Comparison of ENCODE assay signal across 8 cellular contexts in genomic region chr2:200376422-200377142, GRCh38.
A peak's percentile ranks its signal among the peaks of the same experiment; 100 is the strongest.
DNase-seq lines count a peak whose midpoint lies in the region; ATAC-seq and TF ChIP-seq lines count a peak whose summit lies in the region.

No MANE protein-coding gene starts in this region.

- peaks cover 54% of the 10 kb centered on the region for H3K4me1 ChIP-seq in CD4-positive, alpha-beta memory T cell (ENCODE audit: insufficient read depth, low read length)
- H3K4me1 ChIP-seq in ascending aorta (peaks cover 0 to 53% of the 10 kb centered on the region in 2 donors), muscle layer of duodenum (ENCODE audit: control insufficient read depth in 1 of 2, insufficient read depth in 2 of 2, low read length in 2 of 2) (peaks cover 30 to 33% of the 10 kb centered on the region in 2 donors), uterus (peaks cover 4 to 7% of the 10 kb centered on the region in 2 donors)

- no peaks in the 10 kb centered on the region for H3K36me3 ChIP-seq in CD4-positive, alpha-beta memory T cell (ENCODE audit: insufficient read depth, low read length)
- H3K36me3 ChIP-seq in ascending aorta (no peaks in the 10 kb centered on the region), muscle layer of duodenum (ENCODE audit: control insufficient read depth in 1 of 2, insufficient read depth in 2 of 2, low read length in 2 of 2) (no peaks in the 10 kb centered on the region), uterus (no peaks in the 10 kb centered on the region)

- no peak for ATAC-seq in GM21360 (IDR thresholded peaks at IDR 0.05; ENCODE audit: unreplicated experiment)
- no peak for ATAC-seq in HG02623 (IDR thresholded peaks at IDR 0.05; ENCODE audit: unreplicated experiment)

- CTCF ChIA-PET in CD4-positive, alpha-beta memory T cell (lab: Charles Lee; ENCODE audit: partially characterized antibody), result interaction anchor here (1.1 to 3.2 kb wide), 5 partner anchors 10 to 396 kb away, joined by 3 to 11 read pairs (median 3); no protein-coding TSS in a partner anchor

- peak in 4 of 5 donors; percentile 23 to 28 (median 26) for DNase-seq in CD4-positive, alpha-beta memory T cell
- DNase-seq in HFFc6, result no peak
- no peak for DNase-seq in ascending aorta (ENCODE audit: low spot score in 2 of 2)
- DNase-seq in NOMO-1 treated with DMSO at 0.1 percent for 48 hours (lab: John Stamatoyannopoulos, UW; ENCODE audit: unreplicated experiment), result no peak
- DNase-seq in uterus, result no peak

- H3K27ac ChIP-seq in CD4-positive, alpha-beta memory T cell (ENCODE audit: low read depth, low read length), result no peak overlapping the region
- peak overlapping the region; percentile 73 to 81 for H3K27ac ChIP-seq in ascending aorta
- peak overlapping the region; percentile 79 for H3K27ac ChIP-seq in muscle layer of duodenum (ENCODE audit: low read length)
- H3K27ac ChIP-seq in uterus, result peak overlapping the region in 1 of 2 donors; percentile 6

- peaks cover 30 to 74% (median 56%) of the 10 kb centered on the region in 4 donors for H3K4me1 Mint-ChIP-seq in CD4-positive, alpha-beta memory T cell
- H3K4me1 Mint-ChIP-seq in HFFc6 (ENCODE audit: low read depth), result peaks cover 91% of the 10 kb centered on the region

- intact Hi-C loops in CD4-positive, alpha-beta memory T cell (cut with micrococcal nuclease), result loop anchor here (10.0 kb wide), 1 partner anchor 1658 kb away; the partner anchor contains the start of gene FZD7
- intact Hi-C loops in ascending aorta (cut with DNase I) (no loop called here), uterus (cut with DNase I; ENCODE audit: low total_unique reads) (no loop called here)

- H3K9me3 Mint-ChIP-seq in CD4-positive, alpha-beta memory T cell, result no peaks in the 10 kb centered on the region
- no peaks in the 10 kb centered on the region for H3K9me3 Mint-ChIP-seq in HFFc6

- TF ChIP-seq POLR2A in uterus (IDR thresholded peaks at IDR 0.05), result no peak

- no peaks in the 10 kb centered on the region for H3K9me3 ChIP-seq in CD4-positive, alpha-beta memory T cell (ENCODE audit: control insufficient read depth in 1 of 2, low read length in 2 of 2)
- H3K9me3 ChIP-seq in ascending aorta (no peaks in the 10 kb centered on the region), muscle layer of duodenum (ENCODE audit: control insufficient read depth in 1 of 2, low read length in 2 of 2) (no peaks in the 10 kb centered on the region), uterus (no peaks in the 10 kb centered on the region)

- peak overlapping the region in 4 of 8 donors; percentile 17 to 63 (median 26) for H3K4me3 Mint-ChIP-seq in CD4-positive, alpha-beta memory T cell
- no peak overlapping the region for H3K4me3 Mint-ChIP-seq in HFFc6

- H3K36me3 Mint-ChIP-seq in CD4-positive, alpha-beta memory T cell, result no peaks in the 10 kb centered on the region
- H3K36me3 Mint-ChIP-seq in HFFc6 (ENCODE audit: low read depth), result peaks cover 23% of the 10 kb centered on the region

- POLR2A ChIA-PET in CD4-positive, alpha-beta memory T cell (lab: Charles Lee; ENCODE audit: partially characterized antibody), result interaction anchor here (6.2 kb wide), 1 partner anchor 91 kb away, joined by 39 read pairs; no protein-coding TSS in a partner anchor

- H3K27me3 Mint-ChIP-seq in CD4-positive, alpha-beta memory T cell, result no peaks in the 10 kb centered on the region
- H3K27me3 Mint-ChIP-seq in HFFc6 (ENCODE audit: insufficient read depth), result peaks cover 2% of the 10 kb centered on the region; the same call in 1 of the 2 replicates

- TF ChIP-seq CTCF in HFFc6 (IDR thresholded peaks at IDR 0.05) (no peak), ascending aorta (IDR thresholded peaks at IDR 0.05) (no peak), uterus (IDR thresholded peaks at IDR 0.05) (no peak)

- peak overlapping the region in 6 of 7 donors; percentile 2 to 75 (median 52) for H3K27ac Mint-ChIP-seq in CD4-positive, alpha-beta memory T cell
- H3K27ac Mint-ChIP-seq in HFFc6, result peak overlapping the region; percentile 96

- H3K27me3 ChIP-seq in CD4-positive, alpha-beta memory T cell (ENCODE audit: insufficient read depth, low read length), result no peaks in the 10 kb centered on the region
- no peaks in the 10 kb centered on the region for H3K27me3 ChIP-seq in ascending aorta
- H3K27me3 ChIP-seq in muscle layer of duodenum (ENCODE audit: low read depth, low read length), result no peaks in the 10 kb centered on the region
- no peaks in the 10 kb centered on the region for H3K27me3 ChIP-seq in uterus

- H3K4me3 ChIP-seq in CD4-positive, alpha-beta memory T cell (ENCODE audit: low read length in 2 of 2), result no peak overlapping the region
- H3K4me3 ChIP-seq in ascending aorta, result no peak overlapping the region
- no peak overlapping the region for H3K4me3 ChIP-seq in muscle layer of duodenum (ENCODE audit: low read depth in 1 of 2, low read length in 2 of 2)
- no peak overlapping the region for H3K4me3 ChIP-seq in uterus

Comparison
In these comparisons a context has a peak if more than half of its experiments do, and no peak if none do; other contexts are left out.
1. DNase-seq: peak in CD4-positive, alpha-beta memory T cell (4 of 5); none in HFFc6 (single experiment), ascending aorta (0 of 2), NOMO-1 treated with DMSO at 0.1 percent for 48 hours (single experiment) and uterus (0 of 2).